In the genomic region with DNA sequence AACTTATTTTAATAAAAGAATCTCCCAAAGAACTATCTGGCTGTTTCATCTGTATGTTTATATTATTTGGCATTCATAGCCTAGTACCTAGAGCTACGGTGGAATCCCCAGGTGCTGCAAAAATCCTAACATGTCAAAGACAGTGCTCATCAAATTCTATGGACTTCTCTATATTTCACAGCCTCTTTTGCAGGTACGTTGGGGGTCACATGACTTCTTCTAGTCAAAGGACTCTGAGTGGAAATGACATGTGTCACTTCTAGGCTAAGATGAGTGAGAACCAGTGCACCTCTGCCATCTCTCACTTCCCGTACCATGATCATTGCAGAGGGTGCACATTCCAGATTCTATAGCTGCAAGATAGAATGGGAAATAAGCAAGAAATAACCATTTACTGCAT, we compare ENCODE assay signal across 31 cellular contexts.
"Had no signal": no experiment of that assay in that cellular context is flagged by ENCODE, and none has a peak within 500 bp of the region (broad histone marks: within the 10 kb centered on the region; RNA-seq: fewer than 3 reads in every experiment).

No MANE protein-coding gene starts in this region.

- H3K4me3 Mint-ChIP-seq: activated CD8-positive, alpha-beta memory T cell treated with anti-CD3 and anti-CD28 coated beads, Interleukin-2, amount 10 ng/mL, durations not matched to agents 7 days and 5 days; activated CD8-positive, alpha-beta T cell treated with anti-CD3 and anti-CD28 coated beads, Interleukin-2, amount 10 ng/mL, durations not matched to agents 7 days and 5 days; activated naive CD4-positive, alpha-beta T cell treated with anti-CD3 and anti-CD28 coated beads, Interleukin-2, amount 10 ng/mL, durations not matched to agents 7 days and 5 days; activated naive CD8-positive, alpha-beta T cell treated with anti-CD3 and anti-CD28 coated beads, Interleukin-2, amount 10 ng/mL, durations not matched to agents 7 days and 5 days; activated T-cell treated with anti-CD3 and anti-CD28 coated beads, Interleukin-2, amount 50 U/mL, for 24 hours; brain; endodermal cell had no signal

- H3K27me3 ChIP-seq: ascending aorta, breast epithelium, cardiac muscle cell, colonic mucosa, foreskin keratinocyte, gastrocnemius medialis, heart left ventricle had no signal

- H3K9me3 Mint-ChIP-seq: brain, endodermal cell had no signal

- DNase-seq: activated CD4-positive, alpha-beta T cell treated with anti-CD3 and anti-CD28 coated beads for 48 hours; activated CD4-positive, alpha-beta T cell treated with anti-CD3 and anti-CD28 coated beads, Interleukin-2, amount 50 U/mL, for 1 hour; activated CD4-positive, alpha-beta T cell treated with anti-CD3 and anti-CD28 coated beads, Interleukin-2, amount 50 U/mL, for 48 hours; activated CD4-positive, CD25-positive, alpha-beta regulatory T cell; activated CD4-positive, CD25-positive, alpha-beta regulatory T cell treated with anti-CD3 and anti-CD28 coated beads, Interleukin-2, amount 50 U/mL, for 72 hours; activated CD8-positive, alpha-beta memory T cell treated with anti-CD3 and anti-CD28 coated beads, Interleukin-2, amount 10 ng/mL, durations not matched to agents 7 days and 5 days; activated CD8-positive, alpha-beta memory T cell treated with anti-CD3 and anti-CD28 coated beads, Interleukin-2, amount 50 U/mL, for 4 hours; activated CD8-positive, alpha-beta T cell treated with anti-CD3 and anti-CD28 coated beads, Interleukin-2, amount 10 ng/mL, durations not matched to agents 7 days and 5 days; activated gamma-delta T cell; activated naive CD4-positive, alpha-beta T cell; activated naive CD4-positive, alpha-beta T cell treated with anti-CD3 and anti-CD28 coated beads, Interleukin-2, amount 10 ng/mL, durations not matched to agents 7 days and 5 days; activated naive CD8-positive, alpha-beta T cell treated with anti-CD3 and anti-CD28 coated beads, Interleukin-2, amount 10 ng/mL, durations not matched to agents 7 days and 5 days; activated T-cell treated with anti-CD3 and anti-CD28 coated beads for 4 hours; activated T-cell treated with anti-CD3 and anti-CD28 coated beads, Interleukin-2, amount 50 U/mL, for 24 hours; activated T-cell treated with anti-CD3 and anti-CD28 coated beads, Interleukin-2, amount 50 U/mL, for 72 hours; central memory CD4-positive, alpha-beta T cell; cerebellar nuclear complex; colonic mucosa; effector CD8-positive, alpha-beta T cell; endodermal cell; foreskin keratinocyte; gastrocnemius medialis; glutamatergic neuron; heart left ventricle; T-helper 2 cell had no signal

- H3K27ac Mint-ChIP-seq: activated CD8-positive, alpha-beta memory T cell treated with anti-CD3 and anti-CD28 coated beads, Interleukin-2, amount 10 ng/mL, durations not matched to agents 7 days and 5 days; activated naive CD4-positive, alpha-beta T cell treated with anti-CD3 and anti-CD28 coated beads, Interleukin-2, amount 10 ng/mL, durations not matched to agents 7 days and 5 days; activated naive CD4-positive, alpha-beta T cell treated with anti-CD3 and anti-CD28 coated beads, Interleukin-2, amount 50 U/mL, for 72 hours; activated naive CD8-positive, alpha-beta T cell treated with anti-CD3 and anti-CD28 coated beads, Interleukin-2, amount 10 ng/mL, durations not matched to agents 7 days and 5 days; activated T-cell treated with anti-CD3 and anti-CD28 coated beads, Interleukin-2, amount 50 U/mL, for 24 hours; activated T-cell treated with anti-CD3 and anti-CD28 coated beads, Interleukin-2, amount 50 U/mL, for 72 hours; brain; endodermal cell had no signal

- H3K4me3 ChIP-seq: ascending aorta, breast epithelium, cardiac muscle cell, colonic mucosa, gastrocnemius medialis, heart left ventricle had no signal

- H3K9me3 ChIP-seq: ascending aorta, breast epithelium, colonic mucosa, gastrocnemius medialis, heart left ventricle had no signal

- H3K36me3 ChIP-seq: ascending aorta, breast epithelium, cardiac muscle cell, colonic mucosa, gastrocnemius medialis, heart left ventricle had no signal

- H3K27me3 Mint-ChIP-seq: activated CD8-positive, alpha-beta memory T cell treated with anti-CD3 and anti-CD28 coated beads, Interleukin-2, amount 10 ng/mL, durations not matched to agents 7 days and 5 days; activated naive CD4-positive, alpha-beta T cell treated with anti-CD3 and anti-CD28 coated beads, Interleukin-2, amount 10 ng/mL, durations not matched to agents 7 days and 5 days; activated naive CD8-positive, alpha-beta T cell treated with anti-CD3 and anti-CD28 coated beads, Interleukin-2, amount 10 ng/mL, durations not matched to agents 7 days and 5 days; activated T-cell treated with anti-CD3 and anti-CD28 coated beads, Interleukin-2, amount 50 U/mL, for 24 hours had no signal

- H3K4me1 Mint-ChIP-seq: endodermal cell had no signal

- H3K4me1 ChIP-seq: ascending aorta, breast epithelium, colonic mucosa, gastrocnemius medialis had no signal

- H3K36me3 Mint-ChIP-seq: brain had no signal

- ATAC-seq: activated CD8-positive, alpha-beta memory T cell treated with anti-CD3 and anti-CD28 coated beads, Interleukin-2, amount 10 ng/mL, durations not matched to agents 7 days and 5 days; activated CD8-positive, alpha-beta T cell treated with anti-CD3 and anti-CD28 coated beads, Interleukin-2, amount 10 ng/mL, durations not matched to agents 7 days and 5 days; activated naive CD4-positive, alpha-beta T cell treated with anti-CD3 and anti-CD28 coated beads, Interleukin-2, amount 50 U/mL, for 72 hours; activated T-cell treated with anti-CD3 and anti-CD28 coated beads, Interleukin-2, amount 50 U/mL, for 72 hours; esophagus mucosa; foreskin keratinocyte; gastrocnemius medialis; heart left ventricle had no signal

- H3K27ac ChIP-seq: ascending aorta, breast epithelium, cardiac muscle cell, colonic mucosa, foreskin keratinocyte, gastrocnemius medialis had no signal
